Comparison of ENCODE assay signal across 14 cellular contexts in genomic region chr12:109967383-109968031, GRCh38. TPM values are rescaled to one million over a fixed set of nuclear protein-coding genes. Genes with fewer than 3 reads are reported as not detected.
A peak's percentile ranks its signal among the peaks of the same experiment; 100 is the strongest.
DNase-seq lines count a peak whose midpoint lies in the region; ATAC-seq and TF ChIP-seq lines count a peak whose summit lies in the region.
"Had no signal": no experiment of that assay in that cellular context is flagged by ENCODE, and none has a peak within 500 bp of the region (broad histone marks: within the 10 kb centered on the region; RNA-seq: fewer than 3 reads in every experiment).

No MANE protein-coding gene starts in this region.

- H3K9me3 Mint-ChIP-seq in immature natural killer cell: no peaks in the 10 kb centered on the region
- no peaks in the 10 kb centered on the region for H3K9me3 Mint-ChIP-seq in stimulated activated naive CD8-positive, alpha-beta T cell treated with anti-CD3 and anti-CD28 coated beads, Interleukin-15, Interleukin-2, amounts not matched to agents 100 ng/mL and 50 ng/mL, for 24 hours

- peaks cover 16 to 33% (median 18%) of the 10 kb centered on the region in 3 donors for H3K36me3 Mint-ChIP-seq in immature natural killer cell
- H3K36me3 Mint-ChIP-seq in stimulated activated naive CD8-positive, alpha-beta T cell treated with anti-CD3 and anti-CD28 coated beads, Interleukin-15, Interleukin-2, amounts not matched to agents 100 ng/mL and 50 ng/mL, for 24 hours (ENCODE audit: low read depth): peaks cover 54% of the 10 kb centered on the region

- H3K4me3 Mint-ChIP-seq in immature natural killer cell: no peak overlapping the region
- no peak overlapping the region for H3K4me3 Mint-ChIP-seq in stimulated activated naive CD8-positive, alpha-beta T cell treated with anti-CD3 and anti-CD28 coated beads, Interleukin-15, Interleukin-2, amounts not matched to agents 100 ng/mL and 50 ng/mL, for 24 hours

- H3K9me3 ChIP-seq in WERI-Rb-1 (ENCODE audit: severe bottlenecking): no peaks in the 10 kb centered on the region
- H3K9me3 ChIP-seq: ascending aorta had no signal

- no peak for ATAC-seq in HG03280 (IDR thresholded peaks at IDR 0.05; ENCODE audit: unreplicated experiment)
- ATAC-seq: left ventricle myocardium superior had no signal

- no peak overlapping the region for H3K4me3 ChIP-seq in WERI-Rb-1 (ENCODE audit: low read depth, low read length)
- H3K4me3 ChIP-seq: ascending aorta had no signal

- H3K36me3 ChIP-seq in WERI-Rb-1: peaks cover 45% of the 10 kb centered on the region

- no peak for TF ChIP-seq CTCF in WERI-Rb-1 (IDR thresholded peaks at IDR 0.05; ENCODE audit: low read depth, low read length)

- H3K27me3 ChIP-seq in WERI-Rb-1 (ENCODE audit: insufficient read depth, low read depth, severe bottlenecking): no peaks in the 10 kb centered on the region
- H3K27me3 ChIP-seq: ascending aorta had no signal

- peak overlapping the region; percentile 66 for H3K27ac ChIP-seq in WERI-Rb-1
- H3K27ac ChIP-seq: ascending aorta had no signal

- no peaks in the 10 kb centered on the region for H3K27me3 Mint-ChIP-seq in immature natural killer cell (ENCODE audit: low read depth in 3 of 3)
- H3K27me3 Mint-ChIP-seq in stimulated activated naive CD8-positive, alpha-beta T cell treated with anti-CD3 and anti-CD28 coated beads, Interleukin-15, Interleukin-2, amounts not matched to agents 100 ng/mL and 50 ng/mL, for 24 hours: no peaks in the 10 kb centered on the region

- peak; percentile 19 for DNase-seq in activated naive CD4-positive, alpha-beta T cell treated with Interleukin-2 at 50 U/mL for 16 hours
- no peak for DNase-seq in activated naive CD4-positive, alpha-beta T cell treated with anti-CD3 and anti-CD28 coated beads, Interleukin-2, amount 50 U/mL, for 16 hours
- DNase-seq in WERI-Rb-1 (peak; percentile 76), immature natural killer cell (no peak), NCI-H446 treated with DMSO at 0.1 percent for 48 hours (lab: John Stamatoyannopoulos, UW) (no peak), GOT3 (lab: John Stamatoyannopoulos, UW) (no peak)
- DNase-seq: activated CD4-positive, alpha-beta T cell treated with anti-CD3 and anti-CD28 coated beads, Interleukin-2, amount 50 U/mL, for 4 hours; AML-193; EL; left ventricle myocardium superior; NCI-H187 had no signal

- peaks cover 9 to 17% of the 10 kb centered on the region in 2 donors for H3K4me1 Mint-ChIP-seq in immature natural killer cell
- peaks cover 15% of the 10 kb centered on the region for H3K4me1 Mint-ChIP-seq in stimulated activated naive CD8-positive, alpha-beta T cell treated with anti-CD3 and anti-CD28 coated beads, Interleukin-15, Interleukin-2, amounts not matched to agents 100 ng/mL and 50 ng/mL, for 24 hours (ENCODE audit: low read depth)

- H3K27ac Mint-ChIP-seq in immature natural killer cell: peak overlapping the region in 4 of 6 donors; percentile 52 to 79 (median 60)
- peak overlapping the region; percentile 61 for H3K27ac Mint-ChIP-seq in stimulated activated naive CD8-positive, alpha-beta T cell treated with anti-CD3 and anti-CD28 coated beads, Interleukin-15, Interleukin-2, amounts not matched to agents 100 ng/mL and 50 ng/mL, for 24 hours

RNA-seq across cellular contexts. Expression of gene GIT2, which starts 28.7 kb away (rescaled TPM):
- polyA plus RNA-seq in immature natural killer cell: 10 to 100 TPM; 54.6 to 100.0 (median 68.7) TPM

RNA-seq across cellular contexts. Expression of gene ANKRD13A, which starts 31.7 kb away (rescaled TPM):
- polyA plus RNA-seq in immature natural killer cell: 10 to 100 TPM; 39.8 to 62.9 (median 40.8) TPM

Comparison
In these comparisons a context has a peak if more than half of its experiments do, and no peak if none do; other contexts are left out.
1. DNase-seq: peak in activated naive CD4-positive, alpha-beta T cell treated with Interleukin-2 at 50 U/mL for 16 hours (single experiment) and WERI-Rb-1 (single experiment); none in activated naive CD4-positive, alpha-beta T cell treated with anti-CD3 and anti-CD28 coated beads, Interleukin-2, amount 50 U/mL, for 16 hours (single experiment), immature natural killer cell (0 of 3), NCI-H446 treated with DMSO at 0.1 percent for 48 hours (single experiment) and GOT3 (single experiment).